ENCODE assay signal across 8 cellular contexts in genomic region chr11:64165842-64166635, GRCh38. TPM values are rescaled to one million over a fixed set of nuclear protein-coding genes. Genes with fewer than 3 reads are reported as not detected.
DNase-seq lines count a peak whose midpoint lies in the region; ATAC-seq, FAIRE-seq and TF ChIP-seq lines count a peak whose summit lies in the region.

MACROD1 (minus strand) TSS chr11:64166113; CDS start chr11:64165994, 119 bp downstream.

- peak within 1 kb of the TSS; percentile 67 to 80 for H3K27ac ChIP-seq in kidney (ENCODE audit: low read depth in 2 of 2, low read length in 2 of 2)

- peak within 1 kb of the TSS; percentile 77 to 80 for H3K9ac ChIP-seq in kidney (ENCODE audit: low read length in 2 of 2)

- H3K36me3 ChIP-seq in kidney (ENCODE audit: control insufficient read depth in 1 of 2, insufficient read depth in 2 of 2, low read length in 2 of 2), result no peaks in the 10 kb centered on the region

- peak within 1 kb of the TSS; percentile 66 to 71 for H3K4me3 ChIP-seq in kidney (ENCODE audit: low read length in 2 of 2)

- no peaks in the 10 kb centered on the region for H3K9me3 ChIP-seq in kidney (ENCODE audit: control insufficient read depth in 1 of 2, low read length in 2 of 2)

- TF ChIP-seq CTCF in kidney (IDR thresholded peaks at IDR 0.05; ENCODE audit: borderline replicate concordance, extremely low read depth, insufficient read depth), result no peak

- DNase-seq in NK-92 treated with Interleukin-12 subunit alpha and Interleukin-12 subunit beta, amount 100 ng/mL, for 24 hours (lab: John Stamatoyannopoulos, UW), result peak; percentile 47
- DNase-seq in NK-92 (lab: John Stamatoyannopoulos, UW; ENCODE audit: unreplicated experiment) (no peak), NCI-H2227 (lab: John Stamatoyannopoulos, UW; ENCODE audit: unreplicated experiment) (peak; percentile 83), cerebellar cortex (ENCODE audit: low spot score) (peak; percentile 77), kidney (peak; percentile 93)
- peak; percentile 61 for DNase-seq in activated CD4-positive, CD25-positive, alpha-beta regulatory T cell treated with anti-CD3 and anti-CD28 coated beads, Interleukin-2, amount 50 U/mL, for 16 hours (ENCODE audit: low read depth, low spot score)
- peak; percentile 93 for DNase-seq in stimulated activated CD4-positive, alpha-beta T cell treated with anti-CD3 and anti-CD28 coated beads, Interleukin-15, amount 100 ng/mL, for 24 hours

- intact Hi-C loops in kidney (cut with DNase I), result no loop called here

- FAIRE-seq in kidney (lab: Jason Lieb, UNC), result no peak

- ATAC-seq in HG03103 (IDR thresholded peaks at IDR 0.05; ENCODE audit: low read depth, unreplicated experiment), result peak; percentile 75

- H3K4me1 ChIP-seq in kidney (ENCODE audit: control insufficient read depth in 1 of 2, insufficient read depth in 1 of 2, low read depth in 1 of 2, low read length in 2 of 2), result peaks cover 8 to 9% of the 10 kb centered on the region in 2 donors

RNA-seq across cellular contexts. Expression of gene MACROD1, which starts in this region (rescaled TPM):
- 27.8 TPM for total RNA-seq in kidney
- polyA plus RNA-seq in kidney (ENCODE audit: insufficient read depth, low read depth, low replicate concordance), result 176 TPM
